ENCODE assay signal across 24 cellular contexts in genomic region chr4:75054089-75054488, GRCh38.
"Had no signal": no experiment of that assay in that cellular context is flagged by ENCODE, and none has a peak within 500 bp of the region (broad histone marks: within the 10 kb centered on the region; RNA-seq: fewer than 3 reads in every experiment).

No MANE protein-coding gene starts in this region.

- DNase-seq: IMR-90; Karpas-422; KG1; MG63; NCI-H1092; NCI-H1105 treated with DMSO at 0.1 percent for 48 hours; NCI-H1417 treated with DMSO at 0.1 percent for 48 hours; NCI-H146; NCI-H1694 treated with DMSO at 0.1 percent for 48 hours; NCI-H1930; NCI-H2081 treated with DMSO at 0.1 percent for 48 hours; NCI-H2227 treated with DMSO at 0.1 percent for 48 hours; NCI-H524; NCI-H526 treated with DMSO at 0.1 percent for 48 hours; NCI-H774; NK-92 treated with Interleukin-12 subunit alpha and Interleukin-12 subunit beta, amount 100 ng/mL, for 24 hours; PC-9; Peyer's patch; SHP77 treated with DMSO at 0.1 percent for 48 hours; T-helper 1 cell had no signal

- ATAC-seq: HepG2, Right ventricle myocardium inferior, SK-N-SH treated with all-trans-retinoic acid at 6 μM for 48 hours had no signal

- H3K27ac ChIP-seq: PC-9, Peyer's patch, SJCRH30 had no signal

- H3K4me1 ChIP-seq: Peyer's patch had no signal

- H3K4me3 ChIP-seq: MG63, PC-9, Peyer's patch, SJCRH30 had no signal

- H3K36me3 ChIP-seq: MG63, Peyer's patch had no signal

- H3K27me3 ChIP-seq: MG63, Peyer's patch, SJCRH30 had no signal

- H3K9me3 ChIP-seq: MG63, Peyer's patch, SJCRH30 had no signal
